In genomic region chr20:10579942-10580341, GRCh38 we compare ENCODE assay signal across 23 cellular contexts.
"Had no signal": no experiment of that assay in that cellular context is flagged by ENCODE, and none has a peak within 500 bp of the region (broad histone marks: within the 10 kb centered on the region; RNA-seq: fewer than 3 reads in every experiment).

No MANE protein-coding gene starts in this region.

- H3K27me3 ChIP-seq: breast epithelium, colonic mucosa, dorsolateral prefrontal cortex, left lung, ovary, right atrium auricular region, tibial artery had no signal

- H3K36me3 ChIP-seq: breast epithelium, colonic mucosa, left lung, ovary, prostate gland, right atrium auricular region, tibial artery had no signal

- H3K9me3 ChIP-seq: breast epithelium, colonic mucosa, left lung, ovary, prostate gland, right atrium auricular region, tibial artery had no signal

- H3K4me3 ChIP-seq: breast epithelium, colonic mucosa, dorsolateral prefrontal cortex, left lung, lung, ovary, prostate gland, right atrium auricular region, tibial artery had no signal

- ATAC-seq: effector memory CD8-positive, alpha-beta T cell; left lung; natural killer cell; stimulated activated effector memory CD8-positive, alpha-beta T cell treated with anti-CD3 and anti-CD28 coated beads, Interleukin-12 subunit alpha, Interleukin-12 subunit beta, amount 100 ng/mL, for 72 hours; stimulated activated naive CD8-positive, alpha-beta T cell treated with anti-CD3 and anti-CD28 coated beads, Interleukin-15, amount 100 ng/mL, for 72 hours; T-helper 17 cell had no signal

- H3K4me1 ChIP-seq: breast epithelium, colonic mucosa, left lung, prostate gland, right atrium auricular region had no signal

- H3K27ac ChIP-seq: breast epithelium, colonic mucosa, dorsolateral prefrontal cortex, left lung, ovary, prostate gland, right atrium auricular region had no signal

- DNase-seq: activated CD4-positive, alpha-beta T cell treated with anti-CD3 and anti-CD28 coated beads for 4 hours; activated CD4-positive, alpha-beta T cell treated with anti-CD3 and anti-CD28 coated beads, Interleukin-2, amount 50 U/mL, for 48 hours; activated CD4-positive, CD25-positive, alpha-beta regulatory T cell; activated CD8-positive, alpha-beta memory T cell treated with anti-CD3 and anti-CD28 coated beads, Interleukin-2, amount 50 U/mL, for 48 hours; activated naive CD4-positive, alpha-beta T cell treated with Interleukin-2 at 50 U/mL for 16 hours; activated naive CD8-positive, alpha-beta T cell treated with anti-CD3 and anti-CD28 coated beads for 36 hours; activated T-cell treated with anti-CD3 and anti-CD28 coated beads, Interleukin-2, amount 50 U/mL, for 48 hours; colonic mucosa; dorsolateral prefrontal cortex; effector memory CD8-positive, alpha-beta T cell; left lung; midbrain; natural killer cell; ovary; stimulated activated CD4-positive, alpha-beta T cell treated with anti-CD3 and anti-CD28 coated beads, Interleukin-1b, Interleukin-23, amount 100 ng/mL, for 48 hours; stimulated activated naive CD8-positive, alpha-beta T cell treated with anti-CD3 and anti-CD28 coated beads, Interleukin-15, amount 100 ng/mL, for 72 hours; T-helper 17 cell; tibial artery had no signal
